In genomic region chr2:187129866-187130265, GRCh38 we compare ENCODE assay signal across 36 cellular contexts.
"Had no signal": no experiment of that assay in that cellular context is flagged by ENCODE, and none has a peak within 500 bp of the region (broad histone marks: within the 10 kb centered on the region; RNA-seq: fewer than 3 reads in every experiment).

No MANE protein-coding gene starts in this region.

- DNase-seq: Karpas-422, Kasumi-1, KG1, MG63, MV-4-11, NCI-H1048, NCI-H1092, NCI-H1092 treated with DMSO at 0.1 percent for 48 hours, NCI-H1105, NCI-H1105 treated with DMSO at 0.1 percent for 48 hours, NCI-H1417, NCI-H1417 treated with DMSO at 0.1 percent for 48 hours, NCI-H1436, NCI-H1436 treated with DMSO at 0.1 percent for 48 hours, NCI-H146, NCI-H1694, NCI-H1694 treated with DMSO at 0.1 percent for 48 hours, NCI-H187, NCI-H187 treated with DMSO at 0.1 percent for 48 hours, NCI-H1930, NCI-H2029, NCI-H2029 treated with DMSO at 0.1 percent for 48 hours, NCI-H2081, NCI-H2081 treated with DMSO at 0.1 percent for 48 hours, NCI-H2107, NCI-H2171, NCI-H2171 treated with DMSO at 0.1 percent for 48 hours, NCI-H2227 treated with DMSO at 0.1 percent for 48 hours, NCI-H226, NCI-H345, NCI-H446, NCI-H510A, NCI-H510A treated with DMSO at 0.1 percent for 48 hours, NCI-H524, NCI-H524 treated with DMSO at 0.1 percent for 48 hours had no signal

- H3K4me3 ChIP-seq: MG63 had no signal

- H3K27me3 ChIP-seq: MG63 had no signal

- H3K9me3 ChIP-seq: MG63 had no signal

- H3K4me2 ChIP-seq: KMS-11 had no signal

- H3K27ac ChIP-seq: KMS-11 had no signal

- H3K36me3 ChIP-seq: MG63 had no signal

- H3K9ac ChIP-seq: KMS-11 had no signal
